7 cellular contexts compared by ENCODE assay signal in genomic region chr11:62671604-62672528, GRCh38. TPM values are rescaled to one million over a fixed set of nuclear protein-coding genes. Genes with fewer than 3 reads are reported as not detected.
DNase-seq lines count a peak whose midpoint lies in the region; ATAC-seq, FAIRE-seq and TF ChIP-seq lines count a peak whose summit lies in the region.

LBHD1 (minus strand) TSS chr11:62672267; CDS start chr11:62670031, 2,236 bp downstream.
A gene with protein sequence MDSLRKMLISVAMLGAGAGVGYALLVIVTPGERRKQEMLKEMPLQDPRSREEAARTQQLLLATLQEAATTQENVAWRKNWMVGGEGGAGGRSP (plus strand): TSS chr11:62671673. CDS start chr11:62671746, 73 bp downstream.

- peak; percentile 72 for DNase-seq in NCI-H2196 treated with DMSO at 0.1 percent for 48 hours (lab: John Stamatoyannopoulos, UW; ENCODE audit: unreplicated experiment)
- peak; percentile 74 for DNase-seq in bronchial epithelial cell (ENCODE audit: low read depth)
- peak; percentile 88 for DNase-seq in iris pigment epithelial cell (ENCODE audit: low read depth)
- DNase-seq in stimulated activated CD4-positive, alpha-beta T cell treated with anti-CD3 and anti-CD28 coated beads, Interleukin-12 subunit alpha, Interleukin-12 subunit beta, amount 100 ng/mL, for 4 hours = peak; percentile 72

- TF ChIP-seq CTCF in WI38 (IDR thresholded peaks at IDR 0.05; ENCODE audit: low read depth, low read length) (no peak), bronchial epithelial cell (IDR thresholded peaks at IDR 0.05; ENCODE audit: insufficient read depth, low read length, severe bottlenecking) (no peak)

- ATAC-seq in GM18505 (IDR thresholded peaks at IDR 0.05; ENCODE audit: unreplicated experiment) (peak; percentile 53), HG03066 (IDR thresholded peaks at IDR 0.05; ENCODE audit: low read depth, unreplicated experiment) (peak; percentile 64)

- no peaks in the 10 kb centered on the region for H3K27me3 ChIP-seq in bronchial epithelial cell (ENCODE audit: control insufficient read depth, insufficient read depth, low read length)

- FAIRE-seq in bronchial epithelial cell (lab: Jason Lieb, UNC) = no peak

- H3K36me3 ChIP-seq in bronchial epithelial cell (ENCODE audit: control insufficient read depth, insufficient read depth, low read length) = peaks cover 4% of the 10 kb centered on the region

- TF ChIP-seq POLR2A in GM18505 (IDR thresholded peaks at IDR 0.05; ENCODE audit: borderline replicate concordance, extremely low read depth, insufficient read depth, insufficient read length) = peak; percentile 84

- H3K4me3 ChIP-seq in WI38 (ENCODE audit: low read depth, low read length) (peak within 1 kb of the TSS; percentile 75), bronchial epithelial cell (ENCODE audit: low read depth, low read length) (peak within 1 kb of the TSS; percentile 87)

RNA-seq across cellular contexts. Expression of gene LBHD1, which starts in this region (rescaled TPM):
- total RNA-seq in bronchial epithelial cell = 0.77 and 1.1 TPM in 2 replicates

RNA-seq across cellular contexts. Expression of the second gene that starts in this region (rescaled TPM):
- total RNA-seq in bronchial epithelial cell = 27.9 and 29.4 TPM in 2 replicates

Comparison
In these comparisons a context has a peak if more than half of its experiments do, and no peak if none do; other contexts are left out.
1. Peak in every context shown above with its lines: DNase-seq, ATAC-seq and H3K4me3 ChIP-seq.